In genomic region chr16:15827709-15828343, GRCh38 we compare ENCODE assay signal across 23 cellular contexts. TPM values are rescaled to one million over a fixed set of nuclear protein-coding genes. Genes with fewer than 3 reads are reported as not detected.
DNase-seq lines count a peak whose midpoint lies in the region; ATAC-seq, FAIRE-seq and TF ChIP-seq lines count a peak whose summit lies in the region.
"Had no signal": no experiment of that assay in that cellular context is flagged by ENCODE, and none has a peak within 500 bp of the region (broad histone marks: within the 10 kb centered on the region; RNA-seq: fewer than 3 reads in every experiment).

No MANE protein-coding gene starts in this region.

- intact Hi-C loops in K562 (cut with micrococcal nuclease), result no loop called here
- intact Hi-C loops in esophagus muscularis mucosa (cut with DNase I), result no loop called here
- intact Hi-C loops in upper lobe of right lung (cut with DNase I), result no loop called here

- H2AFZ ChIP-seq in K562 (ENCODE audit: low read depth, low read length), result no peak overlapping the region

- CTCF ChIA-PET in K562 (lab: Yijun Ruan, JAX; ENCODE audit: low intra/inter-chr PET ratio), result no interaction called here

- H3K4me1 ChIP-seq in K562 (replicated peaks in 1 of 2; ENCODE audit: control insufficient read depth in 2 of 2, insufficient read depth in 2 of 2, low read length in 2 of 2) (0 out of 5 replicates have a peak, but pooled peaks cover 0 to 1% of the 10 kb centered on the region in 2 experiments), esophagus muscularis mucosa (peaks cover 6 to 100% (median 99%) of the 10 kb centered on the region in 4 donors), rectal smooth muscle tissue (ENCODE audit: control insufficient read depth, insufficient read depth, low read length) (peaks cover 79% of the 10 kb centered on the region), upper lobe of right lung (peaks cover 2% of the 10 kb centered on the region)

- no peaks in the 10 kb centered on the region for H3K9me3 ChIP-seq in K562 (replicated peaks; ENCODE audit: control insufficient read depth, insufficient read depth, low read depth, low read length)
- no peaks in the 10 kb centered on the region for H3K9me3 ChIP-seq in esophagus muscularis mucosa
- H3K9me3 ChIP-seq in upper lobe of right lung, result no peaks in the 10 kb centered on the region
- H3K9me3 ChIP-seq: BLaER1, MG63 had no signal

- POLR2A ChIA-PET in K562 (lab: Yijun Ruan, JAX), result no interaction called here

- H3K4me2 ChIP-seq in K562 (ENCODE audit: insufficient read depth, low read length), result no peak overlapping the region
- H3K4me2 ChIP-seq: BLaER1 had no signal

- H4K20me1 ChIP-seq in K562 (replicated peaks; ENCODE audit: control insufficient read depth, insufficient read depth, low read length), result no peaks in the 10 kb centered on the region
- H4K20me1 ChIP-seq: BLaER1 had no signal

- no peak for ATAC-seq in K562
- ATAC-seq in upper lobe of right lung, result no peak
- no peak for ATAC-seq in HG02885 (IDR thresholded peaks at IDR 0.05; ENCODE audit: poor library complexity, unreplicated experiment)

- no peak for TF ChIP-seq EP300 in K562 (IDR thresholded peaks at IDR 0.05; ENCODE audit: low read length)
- TF ChIP-seq EP300 in esophagus muscularis mucosa (IDR thresholded peaks at IDR 0.05), result no peak

- FAIRE-seq in K562 (lab: Jason Lieb, UNC), result no peak
- FAIRE-seq: HTR-8/SVneo had no signal

- no peak for DNase-seq in K562 (ENCODE audit: extremely low read depth in 1 of 4, low spot score in 3 of 4)
- no peak for DNase-seq in esophagus muscularis mucosa (ENCODE audit: extremely low spot score)
- DNase-seq in upper lobe of right lung, result peak; percentile 43
- DNase-seq in hypothalamus (lab: John Stamatoyannopoulos, UW), result no peak
- DNase-seq in HT-29 (ENCODE audit: low spot score), result no peak
- DNase-seq: CD4-positive, alpha-beta memory T cell; GF-D8; GOT3; Kasumi-1; MG63; NCI-H1092; NCI-H1436 treated with DMSO at 0.1 percent for 48 hours; NCI-H2029; NCI-H345; NCI-H524 treated with DMSO at 0.1 percent for 48 hours; SHP77 treated with DMSO at 0.1 percent for 48 hours had no signal

- H3K9ac ChIP-seq in K562 (ENCODE audit: insufficient read depth in 1 of 2, low read depth in 2 of 2, low read length in 2 of 2) (no peak overlapping the region), rectal smooth muscle tissue (ENCODE audit: low read length) (no peak overlapping the region)
- H3K9ac ChIP-seq: BLaER1 had no signal

- no TSS peak for BruUV-seq in K562 (replicated peaks; lab: Mats Ljungman, UMichigan)

- H3K36me3 ChIP-seq in K562 (ENCODE audit: control insufficient read depth, insufficient read depth, low read length), result no peaks in the 10 kb centered on the region
- H3K36me3 ChIP-seq in esophagus muscularis mucosa, result peaks cover 0 to 76% (median 45%) of the 10 kb centered on the region in 4 donors
- peaks cover 18% of the 10 kb centered on the region for H3K36me3 ChIP-seq in rectal smooth muscle tissue (ENCODE audit: control insufficient read depth, insufficient read depth, low read length)
- H3K36me3 ChIP-seq in upper lobe of right lung, result no peaks in the 10 kb centered on the region
- H3K36me3 ChIP-seq: BLaER1, MG63 had no signal

- H3K9me1 ChIP-seq in K562 (ENCODE audit: control insufficient read depth, insufficient read depth, low read length), result no peaks in the 10 kb centered on the region

- TF ChIP-seq CTCF in K562 (IDR thresholded peaks at IDR 0.05 in 2 of 3, conservative IDR thresholded peaks at IDR 0.05 in 1 of 3; ENCODE audit: insufficient read depth in 2 of 3, low read depth in 1 of 3, low read length in 3 of 3) (no peak), esophagus muscularis mucosa (IDR thresholded peaks at IDR 0.05) (no peak), upper lobe of right lung (IDR thresholded peaks at IDR 0.05) (no peak)

- no peak for TF ChIP-seq RAD21 in K562 (CRISPR knock-in tag; conservative IDR thresholded peaks at IDR 0.05 in 1 of 2, IDR thresholded peaks at IDR 0.05 in 1 of 2)

- 9% methylated on average over 11 of the region's 11 CpGs for WGBS in K562 (ENCODE audit: insufficient coverage, low coverage, missing lambda C conversion rate)
- 66% methylated on average over 10 of the region's 11 CpGs for WGBS in esophagus muscularis mucosa

- H3K27ac ChIP-seq in K562 (ENCODE audit: extremely low read depth, low read depth, low read length) (no peak overlapping the region), esophagus muscularis mucosa (replicated peaks in 1 of 4) (peak overlapping the region; percentile 87 to 98 (median 95)), rectal smooth muscle tissue (ENCODE audit: low read depth, low read length) (peak overlapping the region; percentile 96), upper lobe of right lung (no peak overlapping the region)
- H3K27ac ChIP-seq: BLaER1, HL-60 had no signal

- H3K27me3 ChIP-seq in K562 (ENCODE audit: control insufficient read depth in 2 of 2, insufficient read depth in 2 of 2, low read length in 2 of 2) (peaks cover 10 to 55% of the 10 kb centered on the region in 2 experiments; a peak in 4 of 5 replicates), esophagus muscularis mucosa (no peaks in the 10 kb centered on the region), rectal smooth muscle tissue (ENCODE audit: control insufficient read depth, insufficient read depth, low read length) (no peaks in the 10 kb centered on the region), upper lobe of right lung (no peaks in the 10 kb centered on the region)
- H3K27me3 ChIP-seq: BLaER1, MG63 had no signal

- in situ Hi-C loops in K562 (cut with MboI), result no loop called here

- no peak overlapping the region for H3K4me3 ChIP-seq in K562
- peak overlapping the region in 3 of 4 donors; percentile 22 to 30 (median 27) for H3K4me3 ChIP-seq in esophagus muscularis mucosa
- H3K4me3 ChIP-seq in rectal smooth muscle tissue (ENCODE audit: low read length), result no peak overlapping the region
- no peak overlapping the region for H3K4me3 ChIP-seq in upper lobe of right lung
- H3K4me3 ChIP-seq: BLaER1, MG63 had no signal

- no peak for TF ChIP-seq POLR2A in K562 (conservative IDR thresholded peaks at IDR 0.05)
- TF ChIP-seq POLR2A in esophagus muscularis mucosa (IDR thresholded peaks at IDR 0.05; ENCODE audit: low read depth), result no peak

- no peaks in the 10 kb centered on the region for H3K79me2 ChIP-seq in K562 (ENCODE audit: control insufficient read depth, insufficient read depth, low read length)

TF ChIP-seq in K562, 482 proteins besides CTCF, POLR2A, EP300 and RAD21 (continues in another document):
- TF ChIP-seq MEIS2 (IDR thresholded peaks at IDR 0.05; ENCODE audit: partially characterized antibody), result no peak
- 0 out of 2 replicates have a peak, but pooled peaks have one; percentile 35 for TF ChIP-seq HDAC2 (IDR thresholded peaks at IDR 0.05)
- no peak for TF ChIP-seq ZNF76 (CRISPR knock-in tag; IDR thresholded peaks at IDR 0.05; ENCODE audit: borderline replicate concordance)
- no peak for TF ChIP-seq TBP (optimal IDR thresholded peaks at IDR 0.05; ENCODE audit: low read depth, low read length)

RNA-seq across cellular contexts. Expression of gene MYH11, which starts 29.0 kb away (rescaled TPM):
- not detected in 2 replicates for total RNA-seq in K562 (2011; cell fraction: chromatin; rRNA removed; ENCODE audit: low replicate concordance)
- total RNA-seq in K562 (2011; cell fraction: nucleolus; rRNA removed), result not detected in 2 replicates
- total RNA-seq in K562 (2011; cell fraction: nucleoplasm; rRNA removed), result 0.15 TPM in 1 of 2 replicates, not detected in the other
- 0.05 TPM in 1 of 2 replicates, not detected in the other for total RNA-seq in K562 (2014; rRNA removed)
- total RNA-seq in K562 (2014; rRNA removed; fragmentation: Illumina TruSeq; extraction: Trizol), result not detected in 2 replicates
- not detected in 2 replicates for total RNA-seq in K562 (2015; rRNA removed; fragmentation: Illumina TruSeq; extraction: Trizol)
- total RNA-seq in K562 (2021), result 0.47 and 0.78 TPM in 2 replicates
- not detected in 2 replicates for polyA plus RNA-seq in K562 (2011; rRNA removed)
- not detected in 2 replicates for polyA plus RNA-seq in K562 (2011; cell fraction: cytosol; rRNA removed)
- polyA plus RNA-seq in K562 (2011; cell fraction: nucleus; rRNA removed), result not detected in 2 replicates
- 0.21 and 0.22 TPM in 2 replicates for polyA plus RNA-seq in K562 (2012)
- polyA plus RNA-seq in K562 (2014; fragmentation: Illumina TruSeq; extraction: Trizol), result 0.03 TPM in 1 of 2 replicates, not detected in the other
- under 1 TPM; 0.07 to 0.10 TPM for polyA plus RNA-seq in K562 (2014; fragmentation: Nextera tagmentation; extraction: Ambion mirVana)
- polyA plus RNA-seq in K562 (2014; rRNA removed), result 0.04 TPM in 1 of 2 replicates, not detected in the other
- not detected in 2 replicates for polyA minus RNA-seq in K562 (2011; rRNA and poly(A)+ RNA removed)
- polyA minus RNA-seq in K562 (2011; cell fraction: cytosol; rRNA and poly(A)+ RNA removed), result not detected in 2 replicates
- polyA minus RNA-seq in K562 (2011; cell fraction: nucleus; rRNA and poly(A)+ RNA removed), result 0.11 TPM in 1 of 2 replicates, not detected in the other
- over 10,000 TPM in 3 of 4 donors, 1,000 to 10,000 TPM in 1; 9,583 to 20,476 (median 14,208) TPM for total RNA-seq in esophagus muscularis mucosa
- total RNA-seq in upper lobe of right lung, result 106 TPM
- total RNA-seq in HT-29 (2014; rRNA removed; shearing (Covaris generic)), result 0.05 TPM in 1 of 2 replicates, not detected in the other
- total RNA-seq: A673, RPMI7951 had no signal

Comparison
In these comparisons a context has a peak if more than half of its experiments do, and no peak if none do; other contexts are left out.
1. H3K27ac ChIP-seq: peak in esophagus muscularis mucosa (4 of 4) and rectal smooth muscle tissue (single experiment); none in K562 (single experiment) and upper lobe of right lung (single experiment).
2. H3K4me3 ChIP-seq: peak in esophagus muscularis mucosa (3 of 4); none in K562 (single experiment), rectal smooth muscle tissue (single experiment) and upper lobe of right lung (single experiment).
3. RNA of gene MYH11, which starts 29.0 kb away (total RNA-seq): 9,583 to 20,476 TPM in esophagus muscularis mucosa; 106 TPM in upper lobe of right lung (single experiment), 0.05 to 0.78 TPM in K562 and 0.05 TPM in HT-29; every median in the first group is over 10 times any median in the second.